In genomic region chr16:3857189-3858013, GRCh38 we compare ENCODE assay signal across 9 cellular contexts. TPM values are rescaled to one million over a fixed set of nuclear protein-coding genes. Genes with fewer than 3 reads are reported as not detected.
DNase-seq lines count a peak whose midpoint lies in the region; ATAC-seq, FAIRE-seq and TF ChIP-seq lines count a peak whose summit lies in the region.
"Had no signal": no experiment of that assay in that cellular context is flagged by ENCODE, and none has a peak within 500 bp of the region (broad histone marks: within the 10 kb centered on the region; RNA-seq: fewer than 3 reads in every experiment).

No MANE protein-coding gene starts in this region.

- no peaks in the 10 kb centered on the region for H3K79me1 ChIP-seq in trophoblast cell (ENCODE audit: low read length)

- H3K27me3 ChIP-seq in KMS-11 (ENCODE audit: insufficient read depth, low read depth) (no peaks in the 10 kb centered on the region), endodermal cell (ENCODE audit: control insufficient read depth, insufficient read depth, low read length, poor library complexity, severe bottlenecking) (no peaks in the 10 kb centered on the region), trophoblast cell (ENCODE audit: insufficient read depth, low read length) (no peaks in the 10 kb centered on the region)

- H2BK12ac ChIP-seq in trophoblast cell (ENCODE audit: low read length): no peak overlapping the region

- H4K20me1 ChIP-seq in KMS-11 (ENCODE audit: insufficient read depth): peaks cover 67% of the 10 kb centered on the region

- H3K4ac ChIP-seq in trophoblast cell (ENCODE audit: low read depth, low read length): peak overlapping the region; percentile 19

- 88 to 90% methylated on average over 10 of the region's 12 CpGs for WGBS in endodermal cell (ENCODE audit: insufficient coverage in 1 of 2, insufficient read length in 1 of 2), 2 experiments
- no CpG with 5 or more reads among the region's 12 CpGs for WGBS in trophoblast cell (ENCODE audit: extremely low coverage, insufficient coverage, insufficient read length)

- no peak overlapping the region for H2AK5ac ChIP-seq in trophoblast cell (ENCODE audit: low read length)

- peak overlapping the region; percentile 13; the same call in 1 of the 2 replicates for H3K9ac ChIP-seq in KMS-11
- H3K9ac ChIP-seq in endodermal cell (ENCODE audit: extremely low read depth, low read length, poor library complexity, severe bottlenecking): no peak overlapping the region
- no peak overlapping the region for H3K9ac ChIP-seq in trophoblast cell (ENCODE audit: low read length)

- H2BK5ac ChIP-seq in trophoblast cell (ENCODE audit: low read depth, low read length, poor library complexity): no peak overlapping the region

- no peak overlapping the region for H4K8ac ChIP-seq in trophoblast cell (ENCODE audit: low read depth, low read length)

- H3K4me1 ChIP-seq in KMS-11 (ENCODE audit: low read depth, poor library complexity, severe bottlenecking) (peaks cover 50% of the 10 kb centered on the region), endodermal cell (ENCODE audit: control insufficient read depth, insufficient read depth, low read length) (peaks cover 17% of the 10 kb centered on the region), trophoblast cell (ENCODE audit: control insufficient read depth in 1 of 2, insufficient read depth in 2 of 2, low read length in 2 of 2) (peaks cover 10 to 11% of the 10 kb centered on the region in 2 experiments)

- ATAC-seq in HG03469 (IDR thresholded peaks at IDR 0.05; ENCODE audit: unreplicated experiment) (no peak), HG02571 (IDR thresholded peaks at IDR 0.05; ENCODE audit: unreplicated experiment) (no peak)
- ATAC-seq: HCT116 had no signal

- no peaks in the 10 kb centered on the region for H3K27me3 Mint-ChIP-seq in endodermal cell (ENCODE audit: insufficient read depth)

- H3K4me3 ChIP-seq in KMS-11 (IDR thresholded peaks at IDR 0.05; ENCODE audit: insufficient read depth, low read depth, low read length) (no peak overlapping the region), endodermal cell (ENCODE audit: low read length) (no peak overlapping the region), trophoblast cell (ENCODE audit: low read depth, low read length) (no peak overlapping the region)

- no peak overlapping the region for H2AFZ ChIP-seq in KMS-11 (ENCODE audit: low read depth)
- no peak overlapping the region for H2AFZ ChIP-seq in trophoblast cell (ENCODE audit: insufficient read depth, low read length, poor library complexity)

- peaks cover 99% of the 10 kb centered on the region for H3K79me2 ChIP-seq in KMS-11 (ENCODE audit: insufficient read depth, low read depth)
- peaks cover 15% of the 10 kb centered on the region for H3K79me2 ChIP-seq in trophoblast cell (ENCODE audit: control insufficient read depth, insufficient read depth, low read length, poor library complexity)

- H3K27ac Mint-ChIP-seq in endodermal cell: peak overlapping the region; percentile 42

- H4K12ac ChIP-seq in trophoblast cell (ENCODE audit: low read depth, low read length): no peak overlapping the region

- H3K4me3 Mint-ChIP-seq in endodermal cell: no peak overlapping the region

- H3K14ac ChIP-seq in trophoblast cell (ENCODE audit: low read length): no peak overlapping the region

- no peak overlapping the region for H3K23ac ChIP-seq in trophoblast cell (ENCODE audit: low read length)

- no peaks in the 10 kb centered on the region for H3K9me3 Mint-ChIP-seq in endodermal cell

- peaks cover 12% of the 10 kb centered on the region for H3K36me3 Mint-ChIP-seq in endodermal cell (ENCODE audit: low read depth)

- TF ChIP-seq POLR2A in GM12892 (IDR thresholded peaks at IDR 0.05; ENCODE audit: low read depth, low read length): no peak

- no peaks in the 10 kb centered on the region for H3K9me3 ChIP-seq in endodermal cell (ENCODE audit: control insufficient read depth, low read length)
- H3K9me3 ChIP-seq in trophoblast cell (ENCODE audit: insufficient read depth, low read depth, low read length): no peaks in the 10 kb centered on the region

- no peak overlapping the region for H4K91ac ChIP-seq in trophoblast cell (ENCODE audit: low read depth, low read length)

- H3K4me1 Mint-ChIP-seq in endodermal cell: peaks cover 38% of the 10 kb centered on the region

- peak overlapping the region; percentile 61 for H3K4me2 ChIP-seq in KMS-11
- no peak overlapping the region for H3K4me2 ChIP-seq in trophoblast cell (ENCODE audit: low read length)

- TF ChIP-seq CTCF in KMS-11 (conservative IDR thresholded peaks at IDR 0.05; ENCODE audit: low read depth, low read length): no peak
- TF ChIP-seq CTCF in endodermal cell (conservative IDR thresholded peaks at IDR 0.05): no peak

- no peak overlapping the region for H3K18ac ChIP-seq in trophoblast cell (ENCODE audit: low read length)

- no peaks in the 10 kb centered on the region for H3K36me3 ChIP-seq in KMS-11 (ENCODE audit: insufficient read depth)
- peaks cover 13% of the 10 kb centered on the region for H3K36me3 ChIP-seq in endodermal cell (ENCODE audit: control insufficient read depth, insufficient read depth, low read length)
- no peaks in the 10 kb centered on the region for H3K36me3 ChIP-seq in trophoblast cell (ENCODE audit: control insufficient read depth in 1 of 2, insufficient read depth in 2 of 2, low read length in 2 of 2)

- DNase-seq in GM12892 (ENCODE audit: insufficient read length): no peak
- no peak for DNase-seq in endodermal cell
- peak; percentile 44 to 60 for DNase-seq in trophoblast cell
- no peak for DNase-seq in activated CD8-positive, alpha-beta memory T cell treated with anti-CD3 and anti-CD28 coated beads for 24 hours
- DNase-seq in COLO668 (lab: John Stamatoyannopoulos, UW; ENCODE audit: unreplicated experiment): no peak

- peak; percentile 17 for FAIRE-seq in GM12892 (lab: Jason Lieb, UNC)

- H3K27ac ChIP-seq in KMS-11 (peak overlapping the region; percentile 20; the same call in 1 of the 2 replicates), endodermal cell (ENCODE audit: low read depth, low read length) (peak overlapping the region; percentile 3), trophoblast cell (ENCODE audit: low read depth, low read length) (no peak overlapping the region)

- H2BK120ac ChIP-seq in trophoblast cell (ENCODE audit: insufficient read depth, low read length, poor library complexity): no peak overlapping the region

RNA-seq across cellular contexts. Expression of gene CREBBP, which starts 23.1 kb away (rescaled TPM):
- 17.0 TPM for polyA plus RNA-seq in GM12892 (2012; ENCODE audit: missing spikeins)
- 100 to 1,000 TPM in 1 of 2 donors, 10 to 100 TPM in 1; 71.1 to 103 TPM for total RNA-seq in endodermal cell
- polyA plus RNA-seq in endodermal cell (2013, experiment 1 of 2): 40.4 TPM
- 41.5 TPM for polyA plus RNA-seq in endodermal cell (2013, experiment 2 of 2)
- 31.9 and 34.3 TPM in 2 replicates for polyA plus RNA-seq in trophoblast cell (2013)

Comparison
In these comparisons a context has a peak if more than half of its experiments do, and no peak if none do; other contexts are left out.
1. DNase-seq: peak in trophoblast cell (2 of 2); none in GM12892 (single experiment), endodermal cell (single experiment), activated CD8-positive, alpha-beta memory T cell treated with anti-CD3 and anti-CD28 coated beads for 24 hours (single experiment) and COLO668 (single experiment).